In the genomic region with DNA sequence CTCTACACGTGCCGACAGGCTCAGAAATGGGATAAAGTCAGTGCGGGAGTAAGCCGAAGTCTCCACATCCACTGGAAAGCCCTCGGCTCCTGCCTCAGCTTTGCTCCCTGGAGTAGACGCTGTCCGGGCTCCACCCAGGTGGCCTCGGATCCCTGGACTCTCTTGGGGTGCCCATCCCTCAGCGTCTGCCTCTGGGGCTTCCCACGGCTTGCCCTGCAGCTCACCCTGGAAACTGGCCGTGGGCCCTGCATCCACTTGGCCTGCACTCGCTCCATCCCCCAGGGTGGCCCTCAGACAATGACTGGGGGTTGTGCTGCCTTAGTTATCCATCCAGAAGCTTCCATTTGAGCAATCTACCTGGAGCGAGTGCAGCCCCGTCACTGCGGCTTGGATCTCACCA, we compare ENCODE assay signal across 25 cellular contexts.
"Had no signal": no experiment of that assay in that cellular context is flagged by ENCODE, and none has a peak within 500 bp of the region (broad histone marks: within the 10 kb centered on the region; RNA-seq: fewer than 3 reads in every experiment).

No MANE protein-coding gene starts in this region.

- H3K4me3 ChIP-seq: esophagus squamous epithelium, heart right ventricle, smooth muscle cell, tibial nerve had no signal

- H3K27ac ChIP-seq: epithelial cell of prostate, heart right ventricle, tibial nerve had no signal

- H3K36me3 Mint-ChIP-seq: activated CD4-positive, alpha-beta memory T cell treated with anti-CD3 and anti-CD28 coated beads for 36 hours; activated naive CD4-positive, alpha-beta T cell treated with anti-CD3 and anti-CD28 coated beads, Interleukin-2, amount 50 U/mL, for 72 hours; memory B cell had no signal

- H3K4me3 Mint-ChIP-seq: activated CD4-positive, alpha-beta memory T cell treated with anti-CD3 and anti-CD28 coated beads for 36 hours; activated CD4-positive, alpha-beta T cell treated with anti-CD3 and anti-CD28 coated beads, Interleukin-2, amount 10 ng/mL, durations not matched to agents 24 days and 14 days; activated T-cell treated with anti-CD3 and anti-CD28 coated beads, Interleukin-2, amount 50 U/mL, for 4 hours; activated T-helper 17 cell treated with anti-CD3 and anti-CD28 coated beads, Interleukin-2, amount 50 U/mL, for 72 hours; central memory CD8-positive, alpha-beta T cell; dendritic cell treated with granulocyte-macrophage colony-stimulating factor and Interleukin-4, amounts not matched to agents 40 ng/mL and 50 ng/mL, for 4 days; memory B cell; neural crest cell; T-helper 17 cell had no signal

- H3K4me1 Mint-ChIP-seq: activated CD4-positive, alpha-beta T cell treated with anti-CD3 and anti-CD28 coated beads, Interleukin-2, amount 10 ng/mL, durations not matched to agents 24 days and 14 days; activated T-helper 17 cell treated with anti-CD3 and anti-CD28 coated beads, Interleukin-2, amount 50 U/mL, for 72 hours; central memory CD8-positive, alpha-beta T cell; memory B cell; naive thymus-derived CD4-positive, alpha-beta T cell had no signal

- H3K9me3 ChIP-seq: esophagus squamous epithelium, tibial nerve had no signal

- ATAC-seq: activated naive CD4-positive, alpha-beta T cell treated with anti-CD3 and anti-CD28 coated beads, Interleukin-2, amount 50 U/mL, for 72 hours; activated T-cell treated with anti-CD3 and anti-CD28 coated beads, Interleukin-2, amount 50 U/mL, for 4 hours; activated T-helper 17 cell treated with anti-CD3 and anti-CD28 coated beads, Interleukin-2, amount 50 U/mL, for 72 hours; heart right ventricle; naive thymus-derived CD4-positive, alpha-beta T cell; T-helper 17 cell had no signal

- H3K27me3 Mint-ChIP-seq: activated CD4-positive, alpha-beta memory T cell treated with anti-CD3 and anti-CD28 coated beads for 36 hours; activated T-helper 17 cell treated with anti-CD3 and anti-CD28 coated beads, Interleukin-2, amount 50 U/mL, for 72 hours; central memory CD8-positive, alpha-beta T cell; T-helper 17 cell had no signal

- H3K9me3 Mint-ChIP-seq: activated CD4-positive, alpha-beta memory T cell treated with anti-CD3 and anti-CD28 coated beads for 36 hours; activated CD4-positive, alpha-beta T cell treated with anti-CD3 and anti-CD28 coated beads, Interleukin-2, amount 10 ng/mL, durations not matched to agents 24 days and 14 days; activated naive CD4-positive, alpha-beta T cell treated with anti-CD3 and anti-CD28 coated beads, Interleukin-2, amount 50 U/mL, for 72 hours; activated T-cell treated with anti-CD3 and anti-CD28 coated beads, Interleukin-2, amount 50 U/mL, for 4 hours; activated T-helper 17 cell treated with anti-CD3 and anti-CD28 coated beads, Interleukin-2, amount 50 U/mL, for 72 hours; central memory CD8-positive, alpha-beta T cell; dendritic cell treated with granulocyte-macrophage colony-stimulating factor and Interleukin-4, amounts not matched to agents 40 ng/mL and 50 ng/mL, for 4 days; memory B cell; naive thymus-derived CD4-positive, alpha-beta T cell; neural crest cell had no signal

- H3K27me3 ChIP-seq: esophagus squamous epithelium, heart right ventricle, tibial nerve had no signal

- DNase-seq: activated CD4-positive, alpha-beta memory T cell treated with anti-CD3 and anti-CD28 coated beads for 36 hours; activated CD4-positive, alpha-beta T cell treated with anti-CD3 and anti-CD28 coated beads, Interleukin-2, amount 10 ng/mL, durations not matched to agents 24 days and 14 days; activated CD4-positive, CD25-positive, alpha-beta regulatory T cell treated with anti-CD3 and anti-CD28 coated beads, Interleukin-2, amount 50 U/mL, for 72 hours; activated naive CD4-positive, alpha-beta T cell; activated T-cell treated with anti-CD3 and anti-CD28 coated beads, Interleukin-2, amount 50 U/mL, for 4 hours; esophagus squamous epithelium; foreskin melanocyte; heart right ventricle; midbrain; naive thymus-derived CD4-positive, alpha-beta T cell; retina; stimulated activated CD4-positive, alpha-beta T cell treated with anti-CD3 and anti-CD28 coated beads, Interleukin-15, amount 100 ng/mL, for 24 hours; stimulated activated CD4-positive, alpha-beta T cell treated with anti-CD3 and anti-CD28 coated beads, Interleukin-2, amount 100 ng/mL, for 24 hours; stimulated activated naive CD4-positive, alpha-beta T cell; T-helper 17 cell; T1000 had no signal

- H3K36me3 ChIP-seq: esophagus squamous epithelium, heart right ventricle, tibial nerve had no signal

- H3K27ac Mint-ChIP-seq: activated CD4-positive, alpha-beta memory T cell treated with anti-CD3 and anti-CD28 coated beads for 36 hours; activated CD4-positive, alpha-beta T cell treated with anti-CD3 and anti-CD28 coated beads, Interleukin-2, amount 10 ng/mL, durations not matched to agents 24 days and 14 days; dendritic cell treated with granulocyte-macrophage colony-stimulating factor and Interleukin-4, amounts not matched to agents 40 ng/mL and 50 ng/mL, for 4 days; memory B cell had no signal
